20 cellular contexts compared by ENCODE assay signal in the genomic region with DNA sequence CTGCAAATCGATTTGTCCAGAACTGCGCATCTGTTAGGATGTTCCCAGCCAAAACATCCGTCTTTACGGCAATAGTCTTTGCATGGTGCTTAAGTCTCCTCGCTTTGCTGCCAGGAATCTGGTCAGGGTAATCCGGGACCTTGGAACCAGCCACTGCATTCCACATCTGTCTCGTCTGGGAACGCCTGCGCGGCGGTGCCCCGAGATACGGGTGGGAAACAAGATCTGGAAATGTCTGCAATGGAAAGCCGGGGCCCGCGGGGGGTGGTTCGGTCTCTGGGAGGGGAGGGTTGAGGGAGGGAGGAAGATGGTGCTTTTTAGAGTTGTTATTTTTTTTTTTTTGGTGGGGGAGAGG. TPM values are rescaled to one million over a fixed set of nuclear protein-coding genes. Genes with fewer than 3 reads are reported as not detected.
A peak's percentile ranks its signal among the peaks of the same experiment; 100 is the strongest.
DNase-seq lines count a peak whose midpoint lies in the region; ATAC-seq and TF ChIP-seq lines count a peak whose summit lies in the region.
"Had no signal": no experiment of that assay in that cellular context is flagged by ENCODE, and none has a peak within 500 bp of the region (broad histone marks: within the 10 kb centered on the region; RNA-seq: fewer than 3 reads in every experiment).

No MANE protein-coding gene starts in this region.

- peaks cover 9 to 46% (median 24%) of the 10 kb centered on the region in 9 donors for H3K4me1 ChIP-seq in heart right ventricle
- H3K4me1 ChIP-seq in ovary (ENCODE audit: insufficient read depth): peaks cover 10% of the 10 kb centered on the region
- H3K4me1 ChIP-seq: Caco-2, colonic mucosa, vagina had no signal

- ATAC-seq in WTC11 (no peak), heart right ventricle (peak; percentile 35 to 80 (median 65)), GM19395 (IDR thresholded peaks at IDR 0.05; ENCODE audit: unreplicated experiment) (no peak)
- ATAC-seq: PC-3 had no signal

- no peak for TF ChIP-seq EP300 in ovary (IDR thresholded peaks at IDR 0.05)

- CTCF ChIA-PET in WTC11 (lab: Charles Lee): no interaction called here

- POLR2A ChIA-PET in WTC11 (lab: Charles Lee): no interaction called here

- H3K27ac ChIP-seq in heart right ventricle (peak overlapping the region in 9 of 10 donors; percentile 33 to 88 (median 58)), ovary (no peak overlapping the region)
- H3K27ac ChIP-seq: colonic mucosa, vagina had no signal

- 26% methylated on average over 17 of the region's 17 CpGs for WGBS in heart right ventricle, 2 donors
- WGBS in ovary, 3 donors: 4 to 35% (median 7%) methylated on average over 17 of the region's 17 CpGs

- no peaks in the 10 kb centered on the region for H3K9me3 ChIP-seq in heart right ventricle
- H3K9me3 ChIP-seq in ovary: no peaks in the 10 kb centered on the region
- H3K9me3 ChIP-seq: Caco-2, colonic mucosa, SK-N-SH, vagina had no signal

- H3K4me3 Mint-ChIP-seq in WTC11: no peak overlapping the region

- intact Hi-C loops in heart right ventricle (cut with DNase I): no loop called here
- intact Hi-C loops in ovary (cut with DNase I): no loop called here

- no peaks in the 10 kb centered on the region for H3K27me3 Mint-ChIP-seq in WTC11 (ENCODE audit: low read depth)

- H3K4me1 Mint-ChIP-seq in WTC11: peaks cover 15% of the 10 kb centered on the region

- H3K27me3 ChIP-seq in heart right ventricle: no peaks in the 10 kb centered on the region
- no peaks in the 10 kb centered on the region for H3K27me3 ChIP-seq in ovary
- H3K27me3 ChIP-seq in H7 (ENCODE audit: control insufficient read depth, insufficient read depth, low read length): no peaks in the 10 kb centered on the region
- H3K27me3 ChIP-seq: colonic mucosa, vagina had no signal

- H3K36me3 ChIP-seq in heart right ventricle (no peaks in the 10 kb centered on the region), ovary (no peaks in the 10 kb centered on the region), H7 (replicated peaks; ENCODE audit: control insufficient read depth, insufficient read depth, low read length) (no peaks in the 10 kb centered on the region)
- H3K36me3 ChIP-seq: colonic mucosa, vagina had no signal

- H3K27ac Mint-ChIP-seq in WTC11: peak overlapping the region; percentile 60; the same call in 1 of the 2 replicates

- DNase-seq in AG10803 (ENCODE audit: low read depth) (peak; percentile 73), WTC11 (ENCODE audit: low spot score) (no peak), heart right ventricle (peak in 1 of 2 donors; percentile 54), ovary (peak; percentile 40 to 79 (median 61)), NCI-H2081 treated with DMSO at 0.1 percent for 48 hours (lab: John Stamatoyannopoulos, UW) (no peak), activated gamma-delta T cell treated with Interleukin-2 at 50 U/mL for 16 hours (no peak), H7 (no peak)
- DNase-seq: activated CD4-positive, alpha-beta T cell treated with anti-CD3 and anti-CD28 coated beads for 4 hours; activated CD8-positive, alpha-beta memory T cell treated with anti-CD3 and anti-CD28 coated beads, Interleukin-2, amount 50 U/mL, for 4 hours; Caco-2; colonic mucosa; GOT3; mesenchymal stem cell; MV-4-11; NCI-H2107; NCI-H526; PC-3; SK-N-SH had no signal

- TF ChIP-seq POLR2A in ovary (IDR thresholded peaks at IDR 0.05): no peak

- no peaks in the 10 kb centered on the region for H3K36me3 Mint-ChIP-seq in WTC11

- H3K4me3 ChIP-seq in AG10803 (ENCODE audit: low read length) (no peak overlapping the region), heart right ventricle (peak overlapping the region in 3 of 10 donors; percentile 13 to 37 (median 22)), ovary (no peak overlapping the region), H7 (ENCODE audit: insufficient read depth, low read depth, low read length) (no peak overlapping the region)
- H3K4me3 ChIP-seq: colonic mucosa, vagina had no signal

- TF ChIP-seq CTCF in AG10803 (conservative IDR thresholded peaks at IDR 0.05; ENCODE audit: low read length) (no peak), WTC11 (IDR thresholded peaks at IDR 0.05) (no peak), heart right ventricle (IDR thresholded peaks at IDR 0.05) (no peak), ovary (IDR thresholded peaks at IDR 0.05) (no peak)

- H3K9me3 Mint-ChIP-seq in WTC11: no peaks in the 10 kb centered on the region

TF ChIP-seq in WTC11, 78 proteins besides CTCF, POLR2A, EP300 and RAD21:
- TF ChIP-seq ZNF121 (CRISPR knock-in tag; IDR thresholded peaks at IDR 0.05) (no peak), TEAD4 (CRISPR knock-in tag; IDR thresholded peaks at IDR 0.05) (no peak), MYBL2 (CRISPR knock-in tag; IDR thresholded peaks at IDR 0.05) (no peak), GTF2I (CRISPR knock-in tag; conservative IDR thresholded peaks at IDR 0.05) (no peak), NR2C2 (CRISPR knock-in tag; IDR thresholded peaks at IDR 0.05) (no peak), SMAD3 (CRISPR knock-in tag; IDR thresholded peaks at IDR 0.05; ENCODE audit: borderline replicate concordance) (no peak), ZNF219 (CRISPR knock-in tag; IDR thresholded peaks at IDR 0.05; ENCODE audit: borderline replicate concordance) (no peak), HMGA2 (CRISPR knock-in tag; IDR thresholded peaks at IDR 0.05) (no peak)
- TF ChIP-seq, protein P1, sequence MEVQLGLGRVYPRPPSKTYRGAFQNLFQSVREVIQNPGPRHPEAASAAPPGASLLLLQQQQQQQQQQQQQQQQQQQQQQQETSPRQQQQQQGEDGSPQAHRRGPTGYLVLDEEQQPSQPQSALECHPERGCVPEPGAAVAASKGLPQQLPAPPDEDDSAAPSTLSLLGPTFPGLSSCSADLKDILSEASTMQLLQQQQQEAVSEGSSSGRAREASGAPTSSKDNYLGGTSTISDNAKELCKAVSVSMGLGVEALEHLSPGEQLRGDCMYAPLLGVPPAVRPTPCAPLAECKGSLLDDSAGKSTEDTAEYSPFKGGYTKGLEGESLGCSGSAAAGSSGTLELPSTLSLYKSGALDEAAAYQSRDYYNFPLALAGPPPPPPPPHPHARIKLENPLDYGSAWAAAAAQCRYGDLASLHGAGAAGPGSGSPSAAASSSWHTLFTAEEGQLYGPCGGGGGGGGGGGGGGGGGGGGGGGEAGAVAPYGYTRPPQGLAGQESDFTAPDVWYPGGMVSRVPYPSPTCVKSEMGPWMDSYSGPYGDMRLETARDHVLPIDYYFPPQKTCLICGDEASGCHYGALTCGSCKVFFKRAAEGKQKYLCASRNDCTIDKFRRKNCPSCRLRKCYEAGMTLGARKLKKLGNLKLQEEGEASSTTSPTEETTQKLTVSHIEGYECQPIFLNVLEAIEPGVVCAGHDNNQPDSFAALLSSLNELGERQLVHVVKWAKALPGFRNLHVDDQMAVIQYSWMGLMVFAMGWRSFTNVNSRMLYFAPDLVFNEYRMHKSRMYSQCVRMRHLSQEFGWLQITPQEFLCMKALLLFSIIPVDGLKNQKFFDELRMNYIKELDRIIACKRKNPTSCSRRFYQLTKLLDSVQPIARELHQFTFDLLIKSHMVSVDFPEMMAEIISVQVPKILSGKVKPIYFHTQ (CRISPR knock-in tag; IDR thresholded peaks at IDR 0.05): no peak
- TF ChIP-seq, protein P2, sequence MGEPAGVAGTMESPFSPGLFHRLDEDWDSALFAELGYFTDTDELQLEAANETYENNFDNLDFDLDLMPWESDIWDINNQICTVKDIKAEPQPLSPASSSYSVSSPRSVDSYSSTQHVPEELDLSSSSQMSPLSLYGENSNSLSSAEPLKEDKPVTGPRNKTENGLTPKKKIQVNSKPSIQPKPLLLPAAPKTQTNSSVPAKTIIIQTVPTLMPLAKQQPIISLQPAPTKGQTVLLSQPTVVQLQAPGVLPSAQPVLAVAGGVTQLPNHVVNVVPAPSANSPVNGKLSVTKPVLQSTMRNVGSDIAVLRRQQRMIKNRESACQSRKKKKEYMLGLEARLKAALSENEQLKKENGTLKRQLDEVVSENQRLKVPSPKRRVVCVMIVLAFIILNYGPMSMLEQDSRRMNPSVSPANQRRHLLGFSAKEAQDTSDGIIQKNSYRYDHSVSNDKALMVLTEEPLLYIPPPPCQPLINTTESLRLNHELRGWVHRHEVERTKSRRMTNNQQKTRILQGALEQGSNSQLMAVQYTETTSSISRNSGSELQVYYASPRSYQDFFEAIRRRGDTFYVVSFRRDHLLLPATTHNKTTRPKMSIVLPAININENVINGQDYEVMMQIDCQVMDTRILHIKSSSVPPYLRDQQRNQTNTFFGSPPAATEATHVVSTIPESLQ (CRISPR knock-in tag; IDR thresholded peaks at IDR 0.05): no peak
TF ChIP-seq in WTC11: peak in this region for 0.

RNA-seq across cellular contexts. Expression of a gene that starts 49.0 kb away (rescaled TPM):
- total RNA-seq in WTC11 (2021): 114 to 131 TPM (median 129 TPM) in 3 replicates
- 10 to 100 TPM; 16.7 to 38.5 (median 27.9) TPM for total RNA-seq in heart right ventricle
- 10 to 100 TPM; 14.3 to 18.3 TPM for polyA plus RNA-seq in heart right ventricle
- total RNA-seq in ovary: 10 to 100 TPM in 3 of 7 donors, 1 to 10 TPM in 4; 3.7 to 35.5 (median 9.4) TPM
- polyA plus RNA-seq in ovary: 1 to 10 TPM; 4.5 to 8.7 TPM
- 149 and 202 TPM in 2 replicates for total RNA-seq in H7 (2014; rRNA removed; shearing (Covaris generic))

Comparison
In these comparisons a context has a peak if more than half of its experiments do, and no peak if none do; other contexts are left out.
1. DNase-seq: peak in AG10803 (single experiment) and ovary (5 of 5); none in WTC11 (single experiment), NCI-H2081 treated with DMSO at 0.1 percent for 48 hours (single experiment), activated gamma-delta T cell treated with Interleukin-2 at 50 U/mL for 16 hours (single experiment) and H7 (single experiment).
2. ATAC-seq: peak in heart right ventricle (8 of 8); none in WTC11 (single experiment) and GM19395 (single experiment).
3. H3K27ac ChIP-seq: peak in heart right ventricle (9 of 10); none in ovary (0 of 2).